26 cellular contexts compared by ENCODE assay signal in genomic region chr19:15166700-15167099, GRCh38. TPM values are rescaled to one million over a fixed set of nuclear protein-coding genes. Genes with fewer than 3 reads are reported as not detected.
"Had no signal": no experiment of that assay in that cellular context is flagged by ENCODE, and none has a peak within 500 bp of the region (broad histone marks: within the 10 kb centered on the region; RNA-seq: fewer than 3 reads in every experiment).

No MANE protein-coding gene starts in this region.

- DNase-seq: activated CD4-positive, alpha-beta T cell treated with anti-CD3 and anti-CD28 coated beads for 1 hour; activated CD4-positive, alpha-beta T cell treated with anti-CD3 and anti-CD28 coated beads, Interleukin-2, amount 10 ng/mL, durations not matched to agents 7 days and 5 days; activated CD8-positive, alpha-beta memory T cell treated with anti-CD3 and anti-CD28 coated beads, Interleukin-2, amount 10 ng/mL, durations not matched to agents 7 days and 5 days; activated CD8-positive, alpha-beta T cell treated with anti-CD3 and anti-CD28 coated beads for 36 hours; activated naive CD4-positive, alpha-beta T cell; activated T-cell treated with anti-CD3 and anti-CD28 coated beads, Interleukin-2, amount 50 U/mL, for 48 hours; anterior cingulate cortex; endodermal cell; esophagus squamous epithelium; foreskin melanocyte; left cardiac atrium; mammary epithelial cell; naive B cell; nephron progenitor cell; nucleus accumbens; psoas muscle; stimulated activated CD4-positive, alpha-beta T cell treated with anti-CD3 and anti-CD28 coated beads, Interleukin-15, amount 100 ng/mL, for 24 hours; stimulated activated CD4-positive, alpha-beta T cell treated with anti-CD3 and anti-CD28 coated beads, Interleukin-2, amount 100 ng/mL, for 24 hours; stimulated activated naive B cell treated with anti-CD40 and anti-IgM and Interleukin-4, amounts not matched to agents 10 μg/mL and 1 μg/mL and 100 μg/mL, for 72 hours; stomach; T-helper 2 cell; thyroid gland; upper lobe of left lung had no signal

- H3K9me3 ChIP-seq: thyroid gland had no signal

- H3K27ac ChIP-seq: esophagus squamous epithelium, parathyroid adenoma, psoas muscle, stomach, thyroid gland, upper lobe of left lung, vagina had no signal

- H3K4me3 ChIP-seq: esophagus squamous epithelium, psoas muscle, stomach, thyroid gland, upper lobe of left lung, vagina had no signal

- H3K27me3 ChIP-seq: esophagus squamous epithelium, stomach, thyroid gland, upper lobe of left lung, vagina had no signal

- H3K4me1 ChIP-seq: esophagus squamous epithelium, parathyroid adenoma, psoas muscle, stomach, thyroid gland, upper lobe of left lung, vagina had no signal

- ATAC-seq: activated CD8-positive, alpha-beta memory T cell treated with anti-CD3 and anti-CD28 coated beads, Interleukin-2, amount 10 ng/mL, durations not matched to agents 7 days and 5 days; activated CD8-positive, alpha-beta T cell treated with anti-CD3 and anti-CD28 coated beads for 36 hours; left cardiac atrium; psoas muscle; stimulated activated naive B cell treated with anti-CD40 and anti-IgM and Interleukin-4, amounts not matched to agents 10 μg/mL and 1 μg/mL and 100 μg/mL, for 72 hours had no signal

- H3K9ac ChIP-seq: parathyroid adenoma had no signal

- FAIRE-seq: keratinocyte had no signal

- H2AFZ ChIP-seq: parathyroid adenoma had no signal

- H3K79me2 ChIP-seq: parathyroid adenoma had no signal

RNA-seq across cellular contexts. Expression of gene NOTCH3, which starts 34.1 kb away (rescaled TPM):
- total RNA-seq: activated CD4-positive, alpha-beta T cell treated with anti-CD3 and anti-CD28 coated beads, Interleukin-2, amount 10 ng/mL, durations not matched to agents 7 days and 5 days; activated CD8-positive, alpha-beta memory T cell treated with anti-CD3 and anti-CD28 coated beads, Interleukin-2, amount 10 ng/mL, durations not matched to agents 7 days and 5 days had no signal
